ENCODE assay signal across 8 cellular contexts in genomic region chr21:38985423-38986378, GRCh38.
DNase-seq lines count a peak whose midpoint lies in the region; ATAC-seq and TF ChIP-seq lines count a peak whose summit lies in the region.

No MANE protein-coding gene starts in this region.

- H3K4me1 Mint-ChIP-seq in activated CD4-positive, alpha-beta memory T cell treated with anti-CD3 and anti-CD28 coated beads for 36 hours (ENCODE audit: low read depth), result peaks cover 18% of the 10 kb centered on the region

- H3K9me3 Mint-ChIP-seq in activated CD4-positive, alpha-beta memory T cell treated with anti-CD3 and anti-CD28 coated beads for 36 hours, result no peaks in the 10 kb centered on the region

- intact Hi-C loops in activated CD4-positive, alpha-beta memory T cell treated with anti-CD3 and anti-CD28 coated beads for 36 hours (cut with micrococcal nuclease), result loop anchor here (1.0 to 10.0 kb wide), 2 partner anchors 151 to 217 kb away; no protein-coding TSS in a partner anchor
- intact Hi-C loops in sciatic nerve (cut with DNase I), result no loop called here

- H3K36me3 Mint-ChIP-seq in activated CD4-positive, alpha-beta memory T cell treated with anti-CD3 and anti-CD28 coated beads for 36 hours, result peaks cover 2% of the 10 kb centered on the region

- CTCF ChIA-PET in activated CD4-positive, alpha-beta memory T cell treated with anti-CD3 and anti-CD28 coated beads for 36 hours (lab: Charles Lee), result interaction anchor here (0.5 kb wide), 1 partner anchor 216 kb away, joined by 3 read pairs; no protein-coding TSS in a partner anchor

- POLR2A ChIA-PET in activated CD4-positive, alpha-beta memory T cell treated with anti-CD3 and anti-CD28 coated beads for 36 hours (lab: Charles Lee), result no interaction called here

- H3K27me3 Mint-ChIP-seq in activated CD4-positive, alpha-beta memory T cell treated with anti-CD3 and anti-CD28 coated beads for 36 hours, result peaks cover 57% of the 10 kb centered on the region

- DNase-seq in AG08395 (ENCODE audit: low spot score), result peak; percentile 96
- DNase-seq in GM20000 (ENCODE audit: low spot score), result peak; percentile 56
- DNase-seq in NCI-H2029 treated with DMSO at 0.1 percent for 48 hours (lab: John Stamatoyannopoulos, UW), result peak; percentile 93
- peak; percentile 76 for DNase-seq in activated CD4-positive, alpha-beta memory T cell treated with anti-CD3 and anti-CD28 coated beads for 36 hours
- DNase-seq in fibroblast of peridontal ligament (ENCODE audit: extremely low read depth), result peak; percentile 98
- DNase-seq in sciatic nerve (ENCODE audit: low spot score), result peak; percentile 84
- no peak for DNase-seq in SIG-M5 treated with dmso at 0.1 percent for 504 hours (lab: John Stamatoyannopoulos, UW; ENCODE audit: unreplicated experiment)
- DNase-seq in C1 segment of cervical spinal cord (lab: John Stamatoyannopoulos, UW), result no peak

- ATAC-seq in sciatic nerve, result peak; percentile 89

- no peak for TF ChIP-seq CTCF in GM20000 (IDR thresholded peaks at IDR 0.05; ENCODE audit: extremely low read depth, missing control alignments)

- peak overlapping the region; percentile 32 for H3K27ac Mint-ChIP-seq in activated CD4-positive, alpha-beta memory T cell treated with anti-CD3 and anti-CD28 coated beads for 36 hours

- no peak overlapping the region for H3K4me3 Mint-ChIP-seq in activated CD4-positive, alpha-beta memory T cell treated with anti-CD3 and anti-CD28 coated beads for 36 hours

Comparison
In these comparisons a context has a peak if more than half of its experiments do, and no peak if none do; other contexts are left out.
1. DNase-seq: peak in AG08395 (single experiment), GM20000 (single experiment), NCI-H2029 treated with DMSO at 0.1 percent for 48 hours (single experiment), activated CD4-positive, alpha-beta memory T cell treated with anti-CD3 and anti-CD28 coated beads for 36 hours (single experiment), fibroblast of peridontal ligament (single experiment) and sciatic nerve (single experiment); none in SIG-M5 treated with dmso at 0.1 percent for 504 hours (single experiment) and C1 segment of cervical spinal cord (0 of 14).